Comparison of ENCODE assay signal across 22 cellular contexts in genomic region chr3:133996251-133996661, GRCh38. TPM values are rescaled to one million over a fixed set of nuclear protein-coding genes. Genes with fewer than 3 reads are reported as not detected.
DNase-seq lines count a peak whose midpoint lies in the region; ATAC-seq and TF ChIP-seq lines count a peak whose summit lies in the region.
"Had no signal": no experiment of that assay in that cellular context is flagged by ENCODE, and none has a peak within 500 bp of the region (broad histone marks: within the 10 kb centered on the region; RNA-seq: fewer than 3 reads in every experiment).

No MANE protein-coding gene starts in this region.

- no peak for ATAC-seq in GM19463 (IDR thresholded peaks at IDR 0.05; ENCODE audit: unreplicated experiment)
- ATAC-seq: activated CD8-positive, alpha-beta T cell treated with anti-CD3 and anti-CD28 coated beads, Interleukin-2, amount 10 ng/mL, durations not matched to agents 7 days and 5 days; activated naive CD8-positive, alpha-beta T cell treated with anti-CD3 and anti-CD28 coated beads, Interleukin-2, amount 50 U/mL, for 24 hours; CD8-positive, alpha-beta T cell; esophagus mucosa; naive thymus-derived CD4-positive, alpha-beta T cell; stimulated activated naive CD8-positive, alpha-beta T cell treated with anti-CD3 and anti-CD28 coated beads, Interleukin-15, amount 100 ng/mL, for 72 hours had no signal

- no peak for TF ChIP-seq CTCF in GM13977 (IDR thresholded peaks at IDR 0.05; ENCODE audit: extremely low read depth, insufficient read depth, missing control alignments)

- DNase-seq in G401 (ENCODE audit: low spot score) (peak; percentile 84), NCI-H2171 treated with DMSO at 0.1 percent for 48 hours (lab: John Stamatoyannopoulos, UW) (peak; percentile 65), cerebellar cortex (ENCODE audit: low spot score) (peak; percentile 80), mesenteric fat pad (ENCODE audit: low spot score) (peak; percentile 62), NCI-H1436 (lab: John Stamatoyannopoulos, UW) (no peak), GM13977 (ENCODE audit: low spot score) (no peak)
- no peak for DNase-seq in effector CD8-positive, alpha-beta T cell (lab: John Stamatoyannopoulos, UW)
- DNase-seq: activated CD4-positive, CD25-positive, alpha-beta regulatory T cell; activated CD8-positive, alpha-beta T cell treated with anti-CD3 and anti-CD28 coated beads, Interleukin-2, amount 10 ng/mL, durations not matched to agents 7 days and 5 days; activated naive CD8-positive, alpha-beta T cell treated with anti-CD3 and anti-CD28 coated beads, Interleukin-2, amount 50 U/mL, for 24 hours; DND-41; HFFc6; naive thymus-derived CD4-positive, alpha-beta T cell; PC-9; SK-N-SH; stimulated activated CD4-positive, alpha-beta T cell treated with anti-CD3 and anti-CD28 coated beads, Interleukin-4, amount 100 ng/mL, for 1 hour; stimulated activated naive CD8-positive, alpha-beta T cell treated with anti-CD3 and anti-CD28 coated beads, Interleukin-15, amount 100 ng/mL, for 72 hours; trophoblast cell had no signal

- in situ Hi-C loops in G401 (cut with HindIII; ENCODE audit: low sequenced_read_pairs) (no loop called here), GM13977 (cut with MboI; ENCODE audit: low pct_unique_long_range_greater_than_20kb, low sequenced_read_pairs, unreplicated experiment) (no loop called here)

RNA-seq across cellular contexts. Expression of gene SLCO2A1, which starts 33.5 kb away (rescaled TPM):
- total RNA-seq in G401 (2014; rRNA removed; shearing (Covaris generic)), result not detected in 2 replicates
- 40.1 TPM for total RNA-seq in mesenteric fat pad
- total RNA-seq: activated CD8-positive, alpha-beta T cell treated with anti-CD3 and anti-CD28 coated beads, Interleukin-2, amount 10 ng/mL, durations not matched to agents 7 days and 5 days; activated T-helper 2 cell treated with anti-CD3 and anti-CD28 coated beads, Interferon-gamma antibody, Interleukin-2, Interleukin-4, amounts not matched to agents 10 μg/mL and 5 μg/mL and 100 μg/mL, durations not matched to agents 14 hours and 24 hours and 36 hours; CD8-positive, alpha-beta T cell; naive thymus-derived CD4-positive, alpha-beta T cell had no signal

Comparison
In these comparisons a context has a peak if more than half of its experiments do, and no peak if none do; other contexts are left out.
1. DNase-seq: peak in G401 (single experiment), NCI-H2171 treated with DMSO at 0.1 percent for 48 hours (single experiment), cerebellar cortex (single experiment) and mesenteric fat pad (single experiment); none in NCI-H1436 (single experiment), GM13977 (single experiment) and effector CD8-positive, alpha-beta T cell (single experiment).
2. RNA of gene SLCO2A1, which starts 33.5 kb away (total RNA-seq): 40.1 TPM in mesenteric fat pad (single experiment); not detected in G401; every median in the first group is over 10 times any median in the second.